In genomic region chr16:66315210-66315825, GRCh38 we compare ENCODE assay signal across 8 cellular contexts. TPM values are rescaled to one million over a fixed set of nuclear protein-coding genes. Genes with fewer than 3 reads are reported as not detected.
DNase-seq lines count a peak whose midpoint lies in the region; ATAC-seq, FAIRE-seq and TF ChIP-seq lines count a peak whose summit lies in the region.

No MANE protein-coding gene starts in this region.

- H3K27ac ChIP-seq in 22Rv1, result no peak overlapping the region
- no peak overlapping the region for H3K27ac ChIP-seq in GM12878 (ENCODE audit: control insufficient read depth, insufficient read depth)
- peak overlapping the region in 3 of 8 donors; percentile 9 to 45 (median 38) for H3K27ac ChIP-seq in spleen

- H3K79me2 ChIP-seq in GM12878 (ENCODE audit: control insufficient read depth, insufficient read depth, low read length), result no peaks in the 10 kb centered on the region

- H3K4me1 ChIP-seq in GM12878 (ENCODE audit: control insufficient read depth, insufficient read depth, low read length) (no peaks in the 10 kb centered on the region), spleen (peaks cover 0 to 10% (median 8%) of the 10 kb centered on the region in 6 donors)

- TF ChIP-seq POLR2A in GM12878 (IDR thresholded peaks at IDR 0.05; ENCODE audit: low read depth, low read length) (no peak), spleen (IDR thresholded peaks at IDR 0.05) (no peak)

- SMC1A ChIA-PET in GM12878 (lab: Charles Lee; ENCODE audit: uncharacterized antibody, unreplicated experiment), result interaction anchor here (0.6 to 1.4 kb wide), 4 partner anchors 23 to 140 kb away, joined by 3 to 6 read pairs (median 3); no protein-coding TSS in a partner anchor

- 7% methylated on average over 6 of the region's 6 CpGs for WGBS in GM12878 (ENCODE audit: insufficient coverage, insufficient replicate concordance, low lambda C conversion rate, missing lambda C conversion rate)
- 8 to 14% (median 11%) methylated on average over 6 of the region's 6 CpGs for WGBS in spleen, 5 donors

- POLR2A ChIA-PET in GM12878 (lab: Charles Lee), result no interaction called here

- H3K4me2 ChIP-seq in GM12878 (ENCODE audit: control insufficient read depth, insufficient read depth), result no peak overlapping the region

- no TSS peak for BruUV-seq in GM12878 (replicated peaks; lab: Mats Ljungman, UMichigan)

- CTCF ChIA-PET in GM12878 (lab: Yijun Ruan, JAX), result interaction anchor here (0.7 to 2.1 kb wide), 8 partner anchors 9 to 508 kb away, joined by 3 to 11 read pairs (median 3); no protein-coding TSS in a partner anchor

- no peaks in the 10 kb centered on the region for H3K9me3 ChIP-seq in GM12878 (replicated peaks; ENCODE audit: control insufficient read depth, insufficient read depth, low read length)
- no peaks in the 10 kb centered on the region for H3K9me3 ChIP-seq in spleen

- peak; percentile 85 for DNase-seq in GM13976 (ENCODE audit: low spot score)
- DNase-seq in NCI-H146 treated with DMSO at 0.1 percent for 48 hours (lab: John Stamatoyannopoulos, UW; ENCODE audit: unreplicated experiment), result peak; percentile 42
- DNase-seq in T-helper 9 cell, result peak; percentile 24
- peak; percentile 9 for DNase-seq in GM12878 (ENCODE audit: low read depth, low spot score)
- DNase-seq in iPS DF 4.7 (ENCODE audit: extremely low read depth, low spot score), result peak; percentile 56
- peak; percentile 68 for DNase-seq in spleen

- no peak for TF ChIP-seq EP300 in GM12878 (IDR thresholded peaks at IDR 0.05; ENCODE audit: borderline replicate concordance in 1 of 2, control insufficient read depth in 1 of 2, low read depth in 2 of 2, low read length in 2 of 2)

- no peak overlapping the region for H3K9ac ChIP-seq in GM12878 (ENCODE audit: control insufficient read depth, insufficient read depth, low read length)

- RAD21 ChIA-PET in GM12878 (lab: Charles Lee; ENCODE audit: unreplicated experiment), result interaction anchor here (1.1 kb wide), 1 partner anchor 40 kb away, joined by 7 read pairs; no protein-coding TSS in a partner anchor

- intact Hi-C loops in GM12878 (cut with micrococcal nuclease; ENCODE audit: unreplicated experiment) (loop anchor here (1.0 kb wide), 1 partner anchor 41 kb away; no protein-coding TSS in a partner anchor), spleen (cut with DNase I; ENCODE audit: low total_unique reads) (no loop called here)

- H3K27me3 ChIP-seq in GM12878 (replicated peaks in 1 of 2; ENCODE audit: control insufficient read depth in 2 of 2, insufficient read depth in 2 of 2, low read length in 1 of 2) (peaks cover 0 to 3% of the 10 kb centered on the region in 2 experiments; a peak in 1 of 4 replicates), spleen (replicated peaks in 1 of 7) (peaks cover 0 to 6% (median 0%) of the 10 kb centered on the region in 7 donors)

- in situ Hi-C loops in GM13976 (cut with MboI; ENCODE audit: low sequenced_read_pairs, unreplicated experiment), result no loop called here
- in situ Hi-C loops in GM12878 (cut with MboI), result no loop called here

- ATAC-seq in HG02798 (IDR thresholded peaks at IDR 0.05; ENCODE audit: poor library complexity, unreplicated experiment) (peak; percentile 96), GM12878 (peak; percentile 98)

- H4K20me1 ChIP-seq in GM12878 (ENCODE audit: control insufficient read depth, insufficient read depth), result no peaks in the 10 kb centered on the region

- peak; percentile 79 for TF ChIP-seq RAD21 in GM12878 (IDR thresholded peaks at IDR 0.05; ENCODE audit: insufficient read depth, low read depth, low read length)

- H3K36me3 ChIP-seq in GM12878 (ENCODE audit: control insufficient read depth in 2 of 2, insufficient read depth in 2 of 2, low read length in 1 of 2) (no peaks in the 10 kb centered on the region), spleen (no peaks in the 10 kb centered on the region)

- no peak overlapping the region for H3K4me3 ChIP-seq in GM12878
- no peak overlapping the region for H3K4me3 ChIP-seq in spleen

- peak; percentile 92 for FAIRE-seq in GM12878 (lab: Jason Lieb, UNC)

- peak; percentile 94 for TF ChIP-seq CTCF in 22Rv1 (IDR thresholded peaks at IDR 0.05)
- peak; percentile 98 for TF ChIP-seq CTCF in GM13976 (IDR thresholded peaks at IDR 0.05; ENCODE audit: borderline replicate concordance, control extremely low read depth, extremely low read depth, insufficient read depth, missing control alignments)
- peak; percentile 93 to 99 (median 95) for TF ChIP-seq CTCF in GM12878 (IDR thresholded peaks at IDR 0.05 in 2 of 3, conservative IDR thresholded peaks at IDR 0.05 in 1 of 3; ENCODE audit: control insufficient read depth in 2 of 3, extremely low read depth in 1 of 3, insufficient read depth in 1 of 3, low read depth in 3 of 3, low read length in 3 of 3)
- TF ChIP-seq CTCF in spleen (IDR thresholded peaks at IDR 0.05 in 8 of 11, conservative IDR thresholded peaks at IDR 0.05 in 3 of 11), result peak; percentile 75 to 94 (median 91)

- no peak overlapping the region for H2AFZ ChIP-seq in GM12878 (ENCODE audit: control insufficient read depth, low read depth, low read length)

TF ChIP-seq in GM12878, 131 proteins besides CTCF, POLR2A, EP300 and RAD21 (continues in another document):
- TF ChIP-seq KDM1A (IDR thresholded peaks at IDR 0.05; ENCODE audit: borderline replicate concordance) (no peak), ZNF207 (IDR thresholded peaks at IDR 0.05; ENCODE audit: borderline replicate concordance) (no peak), PAX5 (IDR thresholded peaks at IDR 0.05; ENCODE audit: borderline replicate concordance, low read depth, low read length) (peak; percentile 84), MEF2B (IDR thresholded peaks at IDR 0.05; ENCODE audit: partially characterized antibody, poor library complexity, severe bottlenecking) (peak; percentile 88), RAD51 (IDR thresholded peaks at IDR 0.05) (no peak), ZBED1 (IDR thresholded peaks at IDR 0.05; ENCODE audit: borderline replicate concordance) (no peak), KLF5 (IDR thresholded peaks at IDR 0.05; ENCODE audit: partially characterized antibody) (no peak), REST (IDR thresholded peaks at IDR 0.05; ENCODE audit: low read depth, low read length) (no peak), IKZF1 (conservative IDR thresholded peaks at IDR 0.05) (peak; percentile 49; the same call in 1 of the 2 replicates), IKZF2 (IDR thresholded peaks at IDR 0.05) (peak; percentile 44 to 59), IRF4 (IDR thresholded peaks at IDR 0.05; ENCODE audit: low read depth, low read length) (peak; percentile 59; the same call in 1 of the 2 replicates), RFX5 (IDR thresholded peaks at IDR 0.05; ENCODE audit: low read depth, low read length) (no peak), TCF3 (IDR thresholded peaks at IDR 0.05; ENCODE audit: borderline replicate concordance, insufficient read depth, low read depth, low read length) (no peak)

RNA-seq across cellular contexts. Expression of gene CDH5, which starts 51.2 kb away (rescaled TPM):
- not detected in 2 replicates for total RNA-seq in GM12878 (2013; cell fraction: nucleolus; rRNA removed)
- total RNA-seq in GM12878 (2014; rRNA removed) (not detected in 2 replicates), GM12878 (2014; rRNA removed; fragmentation: Illumina TruSeq; extraction: Trizol) (not detected in 2 replicates), GM12878 (2021) (not detected in 2 replicates), spleen (10 to 100 TPM; 33.2 to 62.7 (median 46.6) TPM)
- polyA plus RNA-seq in GM12878 (2011; ENCODE audit: low read depth), result not detected
- polyA plus RNA-seq in GM12878 (2011; rRNA removed) (not detected in 2 replicates), GM12878 (2014; fragmentation: Illumina TruSeq; extraction: Trizol) (not detected in 2 replicates), GM12878 (2014; fragmentation: Nextera tagmentation; extraction: Ambion mirVana) (not detected), GM12878 (2014; rRNA removed) (not detected in 2 replicates), GM12878 (2016; fragmentation: Nextera tagmentation; extraction: Ambion mirVana) (not detected), spleen (10 to 100 TPM in 1 of 3 donors, 1 to 10 TPM in 2; 6.7 to 12.6 (median 8.9) TPM)
- 0.02 TPM in 1 of 2 replicates, not detected in the other for polyA plus RNA-seq in GM12878 (2011; cell fraction: cytosol; rRNA removed)
- not detected in 2 replicates for polyA plus RNA-seq in GM12878 (2011; cell fraction: nucleus; rRNA removed)
- polyA plus RNA-seq in GM12878 (2012), result not detected in 2 replicates
- not detected in 2 replicates for polyA minus RNA-seq in GM12878 (2011; rRNA and poly(A)+ RNA removed)
- not detected in 2 replicates for polyA minus RNA-seq in GM12878 (2011; cell fraction: cytosol; rRNA and poly(A)+ RNA removed)
- not detected in 2 replicates for polyA minus RNA-seq in GM12878 (2011; cell fraction: nucleus; rRNA and poly(A)+ RNA removed)

Comparison
In these comparisons a context has a peak if more than half of its experiments do, and no peak if none do; other contexts are left out.
1. DNase-seq: peak in every context shown above with its lines; median percentile 85 in GM13976; 68 in spleen; 56 in iPS DF 4.7; 42 in NCI-H146 treated with DMSO at 0.1 percent for 48 hours; 24 in T-helper 9 cell; 9 in GM12878.
2. RNA of gene CDH5, which starts 51.2 kb away (total RNA-seq): 33.2 to 62.7 TPM in spleen; not detected in GM12878; every median in the first group is over 10 times any median in the second.
3. Peak in every context shown above with its lines, with median percentiles within 50 percentile points of each other: CTCF ChIP-seq.